ENCODE assay signal across 15 cellular contexts in genomic region chr4:165461176-165461835, GRCh38.
DNase-seq lines count a peak whose midpoint lies in the region; ATAC-seq and TF ChIP-seq lines count a peak whose summit lies in the region.
"Had no signal": no experiment of that assay in that cellular context is flagged by ENCODE, and none has a peak within 500 bp of the region (broad histone marks: within the 10 kb centered on the region; RNA-seq: fewer than 3 reads in every experiment).

No MANE protein-coding gene starts in this region.

- 62 to 64% methylated on average over 8 of the region's 8 CpGs for WGBS in body of pancreas, 2 donors
- WGBS in right cardiac atrium: 55% methylated on average over 8 of the region's 8 CpGs
- WGBS in transverse colon (ENCODE audit: low coverage in 1 of 2), 2 donors: 56 to 58% methylated on average over 7 to 8 of the region's 8 CpGs

- no peaks in the 10 kb centered on the region for H3K36me3 ChIP-seq in GM23338 (ENCODE audit: insufficient read depth)
- no peaks in the 10 kb centered on the region for H3K36me3 ChIP-seq in body of pancreas (replicated peaks in 1 of 2; ENCODE audit: insufficient read depth in 1 of 2, low read depth in 2 of 2)
- H3K36me3 ChIP-seq in thoracic aorta: no peaks in the 10 kb centered on the region
- no peaks in the 10 kb centered on the region for H3K36me3 ChIP-seq in transverse colon
- H3K36me3 ChIP-seq: lower lobe of right lung had no signal

- no peaks in the 10 kb centered on the region for H3K27me3 ChIP-seq in GM23338 (ENCODE audit: insufficient read depth)
- no peaks in the 10 kb centered on the region for H3K27me3 ChIP-seq in body of pancreas
- H3K27me3 ChIP-seq in right cardiac atrium (ENCODE audit: control insufficient read depth, insufficient read depth): no peaks in the 10 kb centered on the region
- no peaks in the 10 kb centered on the region for H3K27me3 ChIP-seq in thoracic aorta (replicated peaks; ENCODE audit: insufficient read depth)
- H3K27me3 ChIP-seq in transverse colon: no peaks in the 10 kb centered on the region

- H3K9me3 ChIP-seq in body of pancreas (no peaks in the 10 kb centered on the region), right cardiac atrium (ENCODE audit: control insufficient read depth, low read length) (no peaks in the 10 kb centered on the region), thoracic aorta (no peaks in the 10 kb centered on the region), transverse colon (no peaks in the 10 kb centered on the region)
- H3K9me3 ChIP-seq: lower lobe of right lung had no signal

- ATAC-seq in GM23338 (no peak), body of pancreas (peak; percentile 33), right cardiac atrium (peak; percentile 62 to 74), thoracic aorta (ENCODE audit: insufficient number of reproducible peaks, low FRiP score, low read depth) (no peak), GM19397 (IDR thresholded peaks at IDR 0.05; ENCODE audit: unreplicated experiment) (no peak)
- ATAC-seq: activated CD8-positive, alpha-beta T cell treated with anti-CD3 and anti-CD28 coated beads for 36 hours had no signal

- in situ Hi-C loops in transverse colon (cut with MboI; ENCODE audit: low pct_ligation_motif_present in 1 of 4, low pct_unique_long_range_greater_than_20kb in 1 of 4, low sequenced_read_pairs in 3 of 4): loop anchor here (5.0 to 25.0 kb wide), 6 partner anchors 99 to 339 kb away; no protein-coding TSS in a partner anchor

- intact Hi-C loops in body of pancreas (cut with DNase I): loop anchor here (5.0 kb wide), 1 partner anchor 329 kb away; no protein-coding TSS in a partner anchor
- intact Hi-C loops in right cardiac atrium (cut with DNase I): loop anchor here (5.0 to 10.0 kb wide), 4 partner anchors 104 to 329 kb away; no protein-coding TSS in a partner anchor
- intact Hi-C loops in transverse colon (cut with DNase I; ENCODE audit: low total_unique reads): loop anchor here (5.0 kb wide), 1 partner anchor 334 kb away; no protein-coding TSS in a partner anchor

- no peaks in the 10 kb centered on the region for H4K20me1 ChIP-seq in GM23338 (replicated peaks; ENCODE audit: insufficient read depth)

- H3K4me3 Mint-ChIP-seq in GM23338: no peak overlapping the region
- H3K4me3 Mint-ChIP-seq: activated CD8-positive, alpha-beta T cell treated with anti-CD3 and anti-CD28 coated beads for 36 hours had no signal

- TF ChIP-seq EP300 in transverse colon (IDR thresholded peaks at IDR 0.05; ENCODE audit: low read depth): no peak

- peak overlapping the region; percentile 32; the same call in 1 of the 2 replicates for H3K27ac Mint-ChIP-seq in GM23338
- H3K27ac Mint-ChIP-seq: activated CD8-positive, alpha-beta T cell treated with anti-CD3 and anti-CD28 coated beads for 36 hours had no signal

- H3F3A ChIP-seq in GM23338 (replicated peaks; ENCODE audit: low read depth): no peaks in the 10 kb centered on the region

- no peak for TF ChIP-seq POLR2A in body of pancreas (IDR thresholded peaks at IDR 0.05)
- no peak for TF ChIP-seq POLR2A in transverse colon (IDR thresholded peaks at IDR 0.05)

- no peak overlapping the region for H3K27ac ChIP-seq in GM23338 (ENCODE audit: low read depth)
- H3K27ac ChIP-seq in body of pancreas: no peak overlapping the region
- H3K27ac ChIP-seq in right cardiac atrium (ENCODE audit: low read length): no peak overlapping the region
- peak overlapping the region in 1 of 2 donors; percentile 61 for H3K27ac ChIP-seq in thoracic aorta
- no peak overlapping the region for H3K27ac ChIP-seq in transverse colon
- H3K27ac ChIP-seq: lower lobe of right lung had no signal

- H3K4me1 ChIP-seq in GM23338 (ENCODE audit: insufficient read depth) (peaks cover 28% of the 10 kb centered on the region; the same call in 1 of the 2 replicates), body of pancreas (peaks cover 6% of the 10 kb centered on the region), right cardiac atrium (ENCODE audit: control insufficient read depth, insufficient read depth, low read length) (no peaks in the 10 kb centered on the region), thoracic aorta (ENCODE audit: control insufficient read depth in 1 of 2, low read depth in 2 of 2) (peaks cover 17 to 26% of the 10 kb centered on the region in 2 donors), transverse colon (peaks cover 0 to 3% (median 0%) of the 10 kb centered on the region in 4 donors)
- H3K4me1 ChIP-seq: lower lobe of right lung had no signal

- TF ChIP-seq CTCF in GM23338 (conservative IDR thresholded peaks at IDR 0.05; ENCODE audit: low read depth in 2 of 2) (no peak), body of pancreas (IDR thresholded peaks at IDR 0.05) (no peak), thoracic aorta (IDR thresholded peaks at IDR 0.05) (no peak), transverse colon (IDR thresholded peaks at IDR 0.05) (no peak)

- H3K9me3 Mint-ChIP-seq in GM23338: no peaks in the 10 kb centered on the region
- H3K9me3 Mint-ChIP-seq: activated CD8-positive, alpha-beta T cell treated with anti-CD3 and anti-CD28 coated beads for 36 hours had no signal

- no peaks in the 10 kb centered on the region for H3K9me2 ChIP-seq in GM23338 (ENCODE audit: insufficient read depth)

- peaks cover 28% of the 10 kb centered on the region; the same call in 2 of the 3 replicates for H3K4me1 Mint-ChIP-seq in GM23338

- H3K4me2 ChIP-seq in GM23338: no peak overlapping the region

- H3K36me3 Mint-ChIP-seq in GM23338 (ENCODE audit: low read depth): no peaks in the 10 kb centered on the region

- no peaks in the 10 kb centered on the region for H3K79me2 ChIP-seq in GM23338 (replicated peaks; ENCODE audit: insufficient read depth)

- no peak overlapping the region for H3K4me3 ChIP-seq in GM23338
- no peak overlapping the region for H3K4me3 ChIP-seq in body of pancreas
- H3K4me3 ChIP-seq in right cardiac atrium (ENCODE audit: low read length): peak overlapping the region; percentile 25
- peak overlapping the region; percentile 66 for H3K4me3 ChIP-seq in thoracic aorta
- no peak overlapping the region for H3K4me3 ChIP-seq in transverse colon
- H3K4me3 ChIP-seq: lower lobe of right lung had no signal

- DNase-seq in GM23338 (ENCODE audit: low spot score): no peak
- DNase-seq in body of pancreas: peak in 3 of 4 donors; percentile 12 to 33 (median 15)
- DNase-seq in right cardiac atrium: peak in 2 of 3 donors; percentile 16 to 28
- DNase-seq in thoracic aorta (ENCODE audit: low spot score): no peak
- DNase-seq in NCI-H187 (lab: John Stamatoyannopoulos, UW): no peak
- no peak for DNase-seq in transverse colon
- DNase-seq: activated CD8-positive, alpha-beta T cell treated with anti-CD3 and anti-CD28 coated beads for 36 hours; activated naive CD4-positive, alpha-beta T cell treated with anti-CD3 and anti-CD28 coated beads, Interleukin-2, amount 50 U/mL, for 16 hours; DMS153; GOT3; lower lobe of right lung; MV-4-11; NCI-H82; T-helper 1 cell had no signal

- no peak overlapping the region for H2AFZ ChIP-seq in GM23338

- H3K27me3 Mint-ChIP-seq in GM23338 (ENCODE audit: insufficient read depth, low read depth, poor library complexity): no peaks in the 10 kb centered on the region

TF ChIP-seq in GM23338, 12 proteins besides CTCF, POLR2A, EP300 and RAD21 (continues in another document):
- TF ChIP-seq ZNF331 (CRISPR knock-in tag; IDR thresholded peaks at IDR 0.05; ENCODE audit: low read depth): no peak
- TF ChIP-seq EZH2 (IDR thresholded peaks at IDR 0.05; ENCODE audit: low read depth, unreplicated experiment): no peak
- TF ChIP-seq EZH2phosphoT487 (IDR thresholded peaks at IDR 0.05; ENCODE audit: unreplicated experiment): no peak
- TF ChIP-seq ETS1 (IDR thresholded peaks at IDR 0.05): no peak
- no peak for TF ChIP-seq ZNF114 (CRISPR knock-in tag; IDR thresholded peaks at IDR 0.05)
- no peak for TF ChIP-seq NANOG (IDR thresholded peaks at IDR 0.05; ENCODE audit: borderline replicate concordance)

Comparison
In these comparisons a context has a peak if more than half of its experiments do, and no peak if none do; other contexts are left out.
1. ATAC-seq: peak in body of pancreas (single experiment) and right cardiac atrium (2 of 2); none in GM23338 (single experiment), thoracic aorta (single experiment) and GM19397 (single experiment).
2. DNase-seq: peak in body of pancreas (3 of 4) and right cardiac atrium (2 of 3); none in GM23338 (single experiment), thoracic aorta (single experiment), NCI-H187 (0 of 2) and transverse colon (single experiment).
3. H3K4me3 ChIP-seq: peak in right cardiac atrium (single experiment) and thoracic aorta (single experiment); none in GM23338 (single experiment), body of pancreas (0 of 2) and transverse colon (0 of 4).